20 cellular contexts compared by ENCODE assay signal in the genomic region with DNA sequence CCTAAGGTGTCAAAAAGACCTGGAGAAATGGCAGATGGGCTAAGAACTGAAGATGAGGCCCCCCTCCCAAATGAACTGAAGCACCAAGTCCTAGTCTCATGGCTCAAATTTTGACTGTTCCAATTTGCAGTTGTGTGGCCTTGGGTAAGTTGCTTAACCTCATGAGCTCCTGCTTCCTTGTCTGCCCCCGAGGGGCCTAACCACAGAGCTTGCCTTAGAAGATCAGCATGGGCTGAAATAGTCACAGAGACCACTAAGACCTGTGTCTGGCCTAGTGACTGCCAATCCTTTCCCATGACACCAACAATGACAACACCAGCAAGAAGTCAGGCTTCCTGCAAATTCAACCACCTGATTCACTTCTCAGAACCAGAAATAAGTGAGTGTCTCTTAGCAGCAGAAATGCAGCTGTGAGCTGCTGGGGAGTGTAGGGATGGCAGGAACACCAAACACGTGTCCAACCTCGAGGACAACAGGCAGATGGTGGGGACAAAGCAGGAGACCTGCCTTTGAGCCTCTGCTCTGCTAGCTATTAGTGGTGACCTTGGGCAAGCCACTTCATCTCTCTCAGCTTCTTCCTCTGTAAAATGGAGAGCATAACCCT. TPM values are rescaled to one million over a fixed set of nuclear protein-coding genes. Genes with fewer than 3 reads are reported as not detected.
DNase-seq lines count a peak whose midpoint lies in the region; ATAC-seq and TF ChIP-seq lines count a peak whose summit lies in the region.
"Had no signal": no experiment of that assay in that cellular context is flagged by ENCODE, and none has a peak within 500 bp of the region (broad histone marks: within the 10 kb centered on the region; RNA-seq: fewer than 3 reads in every experiment).

No MANE protein-coding gene starts in this region.

- H4K20me1 ChIP-seq in BLaER1 = no peaks in the 10 kb centered on the region

- CTCF ChIA-PET in activated CD8-positive, alpha-beta T cell treated with anti-CD3 and anti-CD28 coated beads for 36 hours (lab: Charles Lee) = interaction anchor here (1.9 to 2.3 kb wide), 2 partner anchors 24 to 81 kb away, joined by 6 to 8 read pairs; partner anchors contain the start of gene CRHR2

- H3K36me3 ChIP-seq in BLaER1 = no peaks in the 10 kb centered on the region

- no peaks in the 10 kb centered on the region for H3K9me3 Mint-ChIP-seq in activated CD8-positive, alpha-beta T cell treated with anti-CD3 and anti-CD28 coated beads for 36 hours
- H3K9me3 Mint-ChIP-seq: CD8-positive, alpha-beta T cell; HFFc6; T-cell had no signal

- no peaks in the 10 kb centered on the region for H3K4me1 Mint-ChIP-seq in activated CD8-positive, alpha-beta T cell treated with anti-CD3 and anti-CD28 coated beads for 36 hours (ENCODE audit: low read depth)
- H3K4me1 Mint-ChIP-seq: T-cell had no signal

- POLR2A ChIA-PET in activated CD8-positive, alpha-beta T cell treated with anti-CD3 and anti-CD28 coated beads for 36 hours (lab: Charles Lee) = no interaction called here

- H3K27ac ChIP-seq in BLaER1 (peak overlapping the region; percentile 72), HL-60 (replicated peaks) (no peak overlapping the region)
- H3K27ac ChIP-seq: A549, KMS-11 had no signal

- H3K4me3 Mint-ChIP-seq in activated CD8-positive, alpha-beta T cell treated with anti-CD3 and anti-CD28 coated beads for 36 hours = no peak overlapping the region
- H3K4me3 Mint-ChIP-seq: CD8-positive, alpha-beta T cell; HFFc6; T-cell had no signal

- intact Hi-C loops in activated CD8-positive, alpha-beta T cell treated with anti-CD3 and anti-CD28 coated beads for 36 hours (cut with micrococcal nuclease) = no loop called here

- no peak for TF ChIP-seq CTCF in HL-60 (IDR thresholded peaks at IDR 0.05; ENCODE audit: insufficient read depth, low read length)
- no peak for TF ChIP-seq CTCF in activated CD8-positive, alpha-beta T cell treated with anti-CD3 and anti-CD28 coated beads for 36 hours (IDR thresholded peaks at IDR 0.05)

- no peak overlapping the region for H3K27ac Mint-ChIP-seq in activated CD8-positive, alpha-beta T cell treated with anti-CD3 and anti-CD28 coated beads for 36 hours
- H3K27ac Mint-ChIP-seq: CD8-positive, alpha-beta T cell; HFFc6; T-cell had no signal

- peak overlapping the region; percentile 86 for H3K4me2 ChIP-seq in BLaER1
- H3K4me2 ChIP-seq: A549, KMS-11 had no signal

- no peak for ATAC-seq in activated CD8-positive, alpha-beta T cell treated with anti-CD3 and anti-CD28 coated beads for 36 hours
- ATAC-seq: A549; CD8-positive, alpha-beta T cell; T-cell had no signal

- no peak overlapping the region for H3K4me3 ChIP-seq in BLaER1
- no peak overlapping the region for H3K4me3 ChIP-seq in HL-60 (replicated peaks; ENCODE audit: insufficient read depth, low read length)
- H3K4me3 ChIP-seq: A549 had no signal

- peaks cover 53% of the 10 kb centered on the region for H3K4me1 ChIP-seq in BLaER1
- H3K4me1 ChIP-seq: A549 had no signal

- no peaks in the 10 kb centered on the region for H3K36me3 Mint-ChIP-seq in activated CD8-positive, alpha-beta T cell treated with anti-CD3 and anti-CD28 coated beads for 36 hours (ENCODE audit: low read depth)
- H3K36me3 Mint-ChIP-seq: CD8-positive, alpha-beta T cell; T-cell had no signal

- H3K27me3 Mint-ChIP-seq in activated CD8-positive, alpha-beta T cell treated with anti-CD3 and anti-CD28 coated beads for 36 hours = no peaks in the 10 kb centered on the region

- DNase-seq in HL-60 (ENCODE audit: low read depth in 1 of 2, low spot score in 1 of 2) (peak; percentile 18 to 60), NOMO-1 treated with DMSO at 0.1 percent for 48 hours (lab: John Stamatoyannopoulos, UW; ENCODE audit: unreplicated experiment) (peak; percentile 33), myocyte (ENCODE audit: low read depth) (peak; percentile 18), anterior cingulate cortex (lab: John Stamatoyannopoulos, UW) (no peak), T1000 (lab: John Stamatoyannopoulos, UW) (no peak), OCI-M2 (lab: John Stamatoyannopoulos, UW; ENCODE audit: unreplicated experiment) (no peak)
- no peak for DNase-seq in activated CD8-positive, alpha-beta T cell treated with anti-CD3 and anti-CD28 coated beads for 36 hours
- DNase-seq: CD8-positive, alpha-beta T cell; HFFc6; NCI-H187; NCI-H2107; NCI-H748 treated with DMSO at 0.1 percent for 48 hours; NK-92 treated with Interleukin-12 subunit alpha and Interleukin-12 subunit beta, amount 100 ng/mL, for 24 hours had no signal

- H3K27me3 ChIP-seq in BLaER1 = no peaks in the 10 kb centered on the region
- H3K27me3 ChIP-seq in HL-60 (ENCODE audit: insufficient read depth, poor library complexity, severe bottlenecking) = no peaks in the 10 kb centered on the region

- no peak overlapping the region for H3K9ac ChIP-seq in BLaER1
- H3K9ac ChIP-seq: KMS-11 had no signal

- no peaks in the 10 kb centered on the region for H3K9me3 ChIP-seq in BLaER1
- H3K9me3 ChIP-seq: A549 had no signal

RNA-seq across cellular contexts. Expression of gene CRHR2, which starts 23.7 kb away (rescaled TPM):
- total RNA-seq in myocyte = not detected in 2 replicates
- 0.21 TPM for polyA plus RNA-seq in myocyte (2012)
- total RNA-seq in activated CD8-positive, alpha-beta T cell treated with anti-CD3 and anti-CD28 coated beads for 36 hours = not detected
- total RNA-seq: HFFc6, HT-29, M059J had no signal
- polyA plus RNA-seq: A549, BJ had no signal

Comparison
In these comparisons a context has a peak if more than half of its experiments do, and no peak if none do; other contexts are left out.
1. DNase-seq: peak in HL-60 (2 of 2), NOMO-1 treated with DMSO at 0.1 percent for 48 hours (single experiment) and myocyte (single experiment); none in anterior cingulate cortex (0 of 58), T1000 (single experiment), activated CD8-positive, alpha-beta T cell treated with anti-CD3 and anti-CD28 coated beads for 36 hours (single experiment) and OCI-M2 (single experiment).